17 cellular contexts compared by ENCODE assay signal in genomic region chr10:30902621-30903396, GRCh38.
"Had no signal": no experiment of that assay in that cellular context is flagged by ENCODE, and none has a peak within 500 bp of the region (broad histone marks: within the 10 kb centered on the region; RNA-seq: fewer than 3 reads in every experiment).

No MANE protein-coding gene starts in this region.

- H3K27me3 ChIP-seq: right lobe of liver, upper lobe of left lung had no signal

- DNase-seq: activated CD4-positive, alpha-beta T cell treated with anti-CD3 and anti-CD28 coated beads for 1 hour; activated CD8-positive, alpha-beta memory T cell treated with anti-CD3 and anti-CD28 coated beads for 24 hours; activated CD8-positive, alpha-beta memory T cell treated with anti-CD3 and anti-CD28 coated beads, Interleukin-2, amount 50 U/mL, for 4 hours; activated naive CD4-positive, alpha-beta T cell; activated T-cell treated with anti-CD3 and anti-CD28 coated beads, Interleukin-2, amount 50 U/mL, for 24 hours; effector CD4-positive, alpha-beta T cell; erythroblast; foreskin melanocyte; naive thymus-derived CD4-positive, alpha-beta T cell; right lobe of liver; stimulated activated CD4-positive, alpha-beta T cell treated with anti-CD3 and anti-CD28 coated beads, Interleukin-4, amount 100 ng/mL, for 1 hour; stimulated activated naive CD4-positive, alpha-beta T cell; T-helper 9 cell had no signal

- H3K36me3 ChIP-seq: prostate gland had no signal

- ATAC-seq: naive thymus-derived CD4-positive, alpha-beta T cell; right lobe of liver had no signal

- H3K4me1 ChIP-seq: prostate gland, right lobe of liver had no signal

- H3K27ac ChIP-seq: prostate gland, right lobe of liver, upper lobe of left lung had no signal

- H3K4me3 ChIP-seq: prostate gland, right lobe of liver, smooth muscle cell, upper lobe of left lung had no signal

- FAIRE-seq: bronchial epithelial cell had no signal

- H3K9me3 ChIP-seq: prostate gland, right lobe of liver, upper lobe of left lung had no signal
